18 cellular contexts compared by ENCODE assay signal in the genomic region with DNA sequence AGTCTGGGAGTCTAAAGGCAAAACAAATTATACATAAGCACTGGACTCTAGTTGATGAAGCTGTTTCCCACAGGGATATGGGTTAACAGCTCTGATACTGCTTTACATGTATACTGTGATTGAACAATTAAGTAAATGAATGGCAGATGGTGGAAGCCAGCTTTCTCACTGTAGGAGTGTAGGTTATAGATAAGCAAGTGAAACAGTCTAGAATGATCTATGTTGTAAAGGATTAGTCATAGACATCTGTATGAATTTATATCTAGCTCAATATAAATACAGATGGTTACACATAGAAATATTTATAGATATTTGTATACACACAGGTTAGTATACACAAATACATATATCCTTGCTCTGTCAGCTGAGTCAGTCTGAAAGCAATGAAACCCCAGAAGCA.
"Had no signal": no experiment of that assay in that cellular context is flagged by ENCODE, and none has a peak within 500 bp of the region (broad histone marks: within the 10 kb centered on the region; RNA-seq: fewer than 3 reads in every experiment).

No MANE protein-coding gene starts in this region.

- H3K4me1 ChIP-seq: gastrocnemius medialis, left lung, neural progenitor cell, prostate gland, right atrium auricular region, spleen, testis, tibial artery had no signal

- H3K36me3 ChIP-seq: gastrocnemius medialis, left lung, neural progenitor cell, prostate gland, right atrium auricular region, spleen, tibial artery had no signal

- FAIRE-seq: keratinocyte had no signal

- DNase-seq: dorsolateral prefrontal cortex; effector CD4-positive, alpha-beta T cell; foreskin fibroblast; head of caudate nucleus; left lung; naive thymus-derived CD4-positive, alpha-beta T cell; spleen; stimulated activated CD4-positive, alpha-beta T cell treated with anti-CD3 and anti-CD28 coated beads, Interleukin-4, amount 100 ng/mL, for 4 hours; stimulated activated naive CD8-positive, alpha-beta T cell treated with anti-CD3 and anti-CD28 coated beads, Interleukin-15, Interleukin-2, amounts not matched to agents 100 U/mL and 50 U/mL, for 24 hours; substantia nigra; tibial artery had no signal

- H3K27me3 ChIP-seq: dorsolateral prefrontal cortex, gastrocnemius medialis, left lung, neural progenitor cell, right atrium auricular region, spleen, testis, tibial artery had no signal

- H3K9me3 ChIP-seq: gastrocnemius medialis, left lung, prostate gland, right atrium auricular region, testis, tibial artery had no signal

- H3K27ac ChIP-seq: dorsolateral prefrontal cortex, gastrocnemius medialis, left lung, neural progenitor cell, prostate gland, right atrium auricular region, spleen, testis, tibial artery had no signal

- ATAC-seq: naive thymus-derived CD4-positive, alpha-beta T cell; stimulated activated memory B cell treated with anti-CD40 and anti-IgM and Interleukin-4, amounts not matched to agents 10 μg/mL and 1 μg/mL and 100 μg/mL, for 72 hours; stimulated activated naive CD8-positive, alpha-beta T cell treated with anti-CD3 and anti-CD28 coated beads, Interleukin-15, Interleukin-2, amounts not matched to agents 100 U/mL and 50 U/mL, for 24 hours had no signal

- H3K4me3 ChIP-seq: dorsolateral prefrontal cortex, gastrocnemius medialis, left lung, neural progenitor cell, prostate gland, right atrium auricular region, spleen, testis, tibial artery had no signal
